Comparison of ENCODE assay signal across 8 cellular contexts in the genomic region with DNA sequence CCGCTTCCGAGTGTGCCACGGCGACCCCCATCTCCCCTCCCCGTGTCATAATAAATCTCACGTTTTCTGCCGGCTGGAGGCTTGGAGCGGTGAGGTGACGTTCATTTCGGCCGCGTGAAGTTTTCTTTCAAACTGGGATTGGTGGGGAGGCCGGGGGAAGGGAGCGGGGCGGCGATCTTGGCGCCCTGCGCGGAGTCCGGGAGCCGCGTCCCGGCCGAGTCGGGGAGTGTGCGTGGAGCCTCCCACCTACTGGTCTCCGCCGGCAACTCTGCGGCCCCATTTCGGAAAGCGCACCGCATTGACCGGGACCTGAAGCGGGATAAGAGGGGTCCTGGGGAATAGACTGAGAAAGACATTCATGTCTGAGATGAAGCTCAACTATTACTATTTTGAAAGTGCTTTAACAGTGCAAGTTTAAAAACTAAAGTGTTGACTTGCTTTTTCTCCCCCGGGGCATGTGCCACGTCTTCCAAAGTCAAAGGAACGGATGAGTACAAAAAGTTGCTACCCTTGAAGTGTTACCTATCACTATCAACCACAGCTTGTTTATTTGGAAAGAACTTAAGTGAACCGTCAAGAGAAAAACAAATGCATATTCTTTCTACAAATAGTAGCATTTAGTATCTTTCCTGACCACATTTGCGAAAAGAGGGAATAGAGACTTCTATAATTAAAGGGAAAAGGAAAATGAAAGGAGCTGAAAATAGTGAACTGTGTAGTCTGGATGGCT. TPM values are rescaled to one million over a fixed set of nuclear protein-coding genes. Genes with fewer than 3 reads are reported as not detected.
DNase-seq lines count a peak whose midpoint lies in the region; ATAC-seq and TF ChIP-seq lines count a peak whose summit lies in the region.

No MANE protein-coding gene starts in this region.

- peak in 6 of 9 donors; percentile 37 to 69 (median 56) for TF ChIP-seq CTCF in heart right ventricle (IDR thresholded peaks at IDR 0.05)
- TF ChIP-seq CTCF in parathyroid adenoma (IDR thresholded peaks at IDR 0.05): peak; percentile 67

- TF ChIP-seq POLR2A in GM18526 (IDR thresholded peaks at IDR 0.05; ENCODE audit: extremely low read depth, insufficient read length): peak; percentile 9

- H3K27me3 ChIP-seq in BLaER1 treated with 17β-estradiol and CSF1 and Interleukin-3, amounts not matched to agents 10 nM and 100 nM: peaks cover 0 to 24% (median 11%) of the 10 kb centered on the region in 11 experiments; a peak in 11 of 22 replicates
- H3K27me3 ChIP-seq in heart right ventricle (peaks cover 0 to 7% (median 0%) of the 10 kb centered on the region in 7 donors), parathyroid adenoma (ENCODE audit: control insufficient read depth, insufficient read depth, low read length) (no peaks in the 10 kb centered on the region)

- H3K4me3 ChIP-seq in BLaER1 treated with 17β-estradiol and CSF1 and Interleukin-3, amounts not matched to agents 10 nM and 100 nM: peak overlapping the region; percentile 72 to 92 (median 82)
- H3K4me3 ChIP-seq in heart right ventricle (peak overlapping the region; percentile 16 to 93 (median 88)), parathyroid adenoma (ENCODE audit: low read depth, low read length) (peak overlapping the region; percentile 92)

- H3K9ac ChIP-seq in BLaER1 treated with 17β-estradiol and CSF1 and Interleukin-3, amounts not matched to agents 10 nM and 100 nM: peak overlapping the region; percentile 74 to 85 (median 83)
- peak overlapping the region; percentile 2 for H3K9ac ChIP-seq in parathyroid adenoma

- no peaks in the 10 kb centered on the region for H3K36me3 ChIP-seq in BLaER1 treated with 17β-estradiol and CSF1 and Interleukin-3, amounts not matched to agents 10 nM and 100 nM
- H3K36me3 ChIP-seq in heart right ventricle (peaks cover 0 to 2% (median 0%) of the 10 kb centered on the region in 9 donors), parathyroid adenoma (ENCODE audit: control insufficient read depth, insufficient read depth, low read length) (no peaks in the 10 kb centered on the region)

- no peaks in the 10 kb centered on the region for H3K79me2 ChIP-seq in parathyroid adenoma

- ATAC-seq in HG03039 (IDR thresholded peaks at IDR 0.05; ENCODE audit: unreplicated experiment): peak; percentile 32
- ATAC-seq in heart right ventricle: peak; percentile 81 to 94 (median 86)

- peak overlapping the region; percentile 64 to 83 (median 72); a peak in 21 of 22 replicates for H3K27ac ChIP-seq in BLaER1 treated with 17β-estradiol and CSF1 and Interleukin-3, amounts not matched to agents 10 nM and 100 nM
- H3K27ac ChIP-seq in heart right ventricle: peak overlapping the region; percentile 86 to 97 (median 92)
- H3K27ac ChIP-seq in parathyroid adenoma: peak overlapping the region; percentile 92

- intact Hi-C loops in heart right ventricle (cut with DNase I): loop anchor here (2.0 to 10.0 kb wide), 6 partner anchors 85 to 467 kb away; no protein-coding TSS in a partner anchor

- peak overlapping the region; percentile 84 for H2AFZ ChIP-seq in parathyroid adenoma

- H3K4me1 ChIP-seq in BLaER1 treated with 17β-estradiol and CSF1 and Interleukin-3, amounts not matched to agents 10 nM and 100 nM: peaks cover 12 to 37% (median 31%) of the 10 kb centered on the region in 10 experiments
- H3K4me1 ChIP-seq in heart right ventricle: peaks cover 0 to 38% (median 13%) of the 10 kb centered on the region in 9 donors
- peaks cover 5% of the 10 kb centered on the region for H3K4me1 ChIP-seq in parathyroid adenoma

- no peaks in the 10 kb centered on the region for H3K9me3 ChIP-seq in BLaER1 treated with 17β-estradiol and CSF1 and Interleukin-3, amounts not matched to agents 10 nM and 100 nM (replicated peaks in 1 of 11)
- H3K9me3 ChIP-seq in heart right ventricle (no peaks in the 10 kb centered on the region), parathyroid adenoma (ENCODE audit: control insufficient read depth, low read length) (no peaks in the 10 kb centered on the region)

- WGBS in heart right ventricle, 2 donors: 1% methylated on average over 39 of the region's 39 CpGs

- peak; percentile 41 to 76 for DNase-seq in NCI-H526 (lab: John Stamatoyannopoulos, UW)
- peak; percentile 75 for DNase-seq in amniotic stem cell (lab: John Stamatoyannopoulos, UW)
- peak; percentile 60 to 74 for DNase-seq in heart right ventricle
- DNase-seq in cerebellar nuclear complex (lab: John Stamatoyannopoulos, UW): no peak

- no peaks in the 10 kb centered on the region for H4K20me1 ChIP-seq in BLaER1 treated with 17β-estradiol and CSF1 and Interleukin-3, amounts not matched to agents 10 nM and 100 nM

- H3K4me2 ChIP-seq in BLaER1 treated with 17β-estradiol and CSF1 and Interleukin-3, amounts not matched to agents 10 nM and 100 nM: peak overlapping the region; percentile 69 to 90 (median 86)
- H3K4me2 ChIP-seq in parathyroid adenoma (ENCODE audit: low read length): peak overlapping the region; percentile 64

RNA-seq across cellular contexts. Expression of a gene that starts 0.8 kb away (rescaled TPM):
- 1 to 10 TPM; 2.0 to 8.1 (median 6.0) TPM for total RNA-seq in heart right ventricle
- polyA plus RNA-seq in heart right ventricle: under 1 TPM; 0.36 to 0.80 TPM

Comparison
In these comparisons a context has a peak if more than half of its experiments do, and no peak if none do; other contexts are left out.
1. DNase-seq: peak in NCI-H526 (2 of 2), amniotic stem cell (single experiment) and heart right ventricle (2 of 2); none in cerebellar nuclear complex (0 of 2).
2. Peak in every context shown above with its lines, with median percentiles within 50 percentile points of each other: H3K27ac ChIP-seq and H3K4me3 ChIP-seq.